Comparison of ENCODE assay signal across 8 cellular contexts in the genomic region with DNA sequence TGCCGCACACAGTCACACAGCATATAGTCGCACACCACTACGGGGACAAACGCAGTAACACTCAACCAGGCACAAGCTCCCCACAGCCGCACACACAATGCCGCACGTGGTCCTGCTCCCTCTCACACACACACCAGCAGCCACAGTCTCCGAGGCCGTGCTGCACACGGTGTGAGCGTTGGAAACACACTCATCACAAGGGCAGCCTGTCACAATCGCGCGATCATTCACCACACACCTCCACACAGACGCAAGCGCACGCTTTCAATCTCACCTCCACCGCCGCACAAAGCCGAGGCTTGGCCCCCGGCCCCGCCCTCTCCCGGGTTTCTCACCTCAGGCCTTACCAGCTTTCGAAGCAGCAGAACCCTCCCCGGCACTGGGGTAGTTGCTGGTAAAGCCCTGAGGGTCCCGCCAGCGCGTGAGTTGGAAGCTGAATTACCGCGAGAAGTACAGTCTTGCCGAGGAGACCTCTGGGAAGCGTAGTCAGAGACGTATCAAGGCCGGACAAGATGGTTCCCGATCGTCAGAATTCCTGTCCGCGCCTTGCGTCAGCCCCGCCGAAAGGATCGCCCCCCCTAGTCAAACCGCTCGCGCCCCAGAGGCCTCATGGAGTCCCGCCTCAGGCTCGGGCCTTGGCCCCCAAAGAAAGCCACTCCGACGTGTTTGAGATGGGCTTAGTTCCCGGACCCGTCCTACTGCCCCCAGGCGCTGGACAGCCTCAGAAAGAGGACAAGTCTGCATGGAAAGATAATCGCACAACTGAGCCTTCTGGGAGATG. TPM values are rescaled to one million over a fixed set of nuclear protein-coding genes. Genes with fewer than 3 reads are reported as not detected.
DNase-seq lines count a peak whose midpoint lies in the region; ATAC-seq and TF ChIP-seq lines count a peak whose summit lies in the region.

A gene (minus strand): TSS at position 423 of the 781 bp plus-strand sequence. CDS start 13,004 bp downstream, outside the sequence.

- H3K27me3 ChIP-seq in heart right ventricle (no peaks in the 10 kb centered on the region), transverse colon (no peaks in the 10 kb centered on the region)

- intact Hi-C loops in heart right ventricle (cut with DNase I), result loop anchor here in 6 of 10 donors (1.0 to 5.0 kb wide), 6 partner anchors 38 to 107 kb away; a partner anchor contains a TSS
- intact Hi-C loops in transverse colon (cut with DNase I; ENCODE audit: low total_unique reads), result no loop called here

- H3K9me3 ChIP-seq in heart right ventricle (peaks cover 0 to 26% (median 0%) of the 10 kb centered on the region in 11 donors), transverse colon (no peaks in the 10 kb centered on the region)

- TF ChIP-seq POLR2A in transverse colon (IDR thresholded peaks at IDR 0.05), result peak; percentile 57

- H3K4me3 ChIP-seq in GM12875 (ENCODE audit: low read depth, low read length), result peak within 1 kb of the TSS; percentile 81
- peak within 1 kb of the TSS; percentile 43 to 90 (median 77) for H3K4me3 ChIP-seq in heart right ventricle
- peak within 1 kb of the TSS; percentile 67 to 77 (median 74) for H3K4me3 ChIP-seq in transverse colon

- DNase-seq in NCI-H1436 (lab: John Stamatoyannopoulos, UW) (peak; percentile 96), T follicular helper cell (ENCODE audit: low read depth) (peak; percentile 90), amniotic epithelial cell (ENCODE audit: low read depth) (peak; percentile 97), heart right ventricle (peak; percentile 86 to 94), pons (ENCODE audit: low spot score) (peak; percentile 94), transverse colon (peak; percentile 92)

- in situ Hi-C loops in transverse colon (cut with MboI; ENCODE audit: low pct_ligation_motif_present in 1 of 4, low pct_unique_long_range_greater_than_20kb in 1 of 4, low sequenced_read_pairs in 3 of 4), result loop anchor here in 1 of 4 donors (25.0 kb wide), 1 partner anchor 277 kb away; a partner anchor contains a TSS

- H3K27ac ChIP-seq in heart right ventricle (peak within 1 kb of the TSS; percentile 86 to 98 (median 94)), transverse colon (peak within 1 kb of the TSS; percentile 95 to 96 (median 95))

- H3K4me1 ChIP-seq in heart right ventricle, result peaks cover 3 to 21% (median 14%) of the 10 kb centered on the region in 9 donors
- H3K4me1 ChIP-seq in transverse colon, result peaks cover 7 to 17% (median 12%) of the 10 kb centered on the region in 4 donors

- peaks cover 0 to 5% (median 0%) of the 10 kb centered on the region in 9 donors for H3K36me3 ChIP-seq in heart right ventricle
- no peaks in the 10 kb centered on the region for H3K36me3 ChIP-seq in transverse colon

- peak; percentile 88 for ATAC-seq in HG02763 (IDR thresholded peaks at IDR 0.05; ENCODE audit: unreplicated experiment)
- peak; percentile 96 to 99 (median 98) for ATAC-seq in heart right ventricle

- TF ChIP-seq EP300 in transverse colon (IDR thresholded peaks at IDR 0.05; ENCODE audit: low read depth), result no peak

- TF ChIP-seq CTCF in GM12875 (IDR thresholded peaks at IDR 0.05; ENCODE audit: borderline replicate concordance, insufficient read depth, low read depth, low read length) (no peak), heart right ventricle (IDR thresholded peaks at IDR 0.05) (peak in 3 of 9 donors; percentile 13 to 25 (median 25)), transverse colon (IDR thresholded peaks at IDR 0.05) (no peak)

- 0% methylated on average over 50 to 53 of the region's 53 CpGs for WGBS in heart right ventricle, 2 donors
- 0% methylated on average over 32 of the region's 53 CpGs; no CpG with 5 or more reads in 1 of the 2 donors for WGBS in transverse colon (ENCODE audit: low coverage in 1 of 2), 2 donors

RNA-seq across cellular contexts. Expression of the gene that starts here (rescaled TPM):
- total RNA-seq in heart right ventricle (10 to 100 TPM in 7 of 10 donors, 1 to 10 TPM in 3; 8.1 to 15.0 (median 11.4) TPM), transverse colon (10 to 100 TPM in 2 of 4 donors, 1 to 10 TPM in 2; 1.9 to 15.1 (median 10.0) TPM)
- polyA plus RNA-seq in heart right ventricle, result 10 to 100 TPM in 1 of 2 donors, 1 to 10 TPM in 1; 2.6 to 10.5 TPM

Comparison
In these comparisons a context has a peak if more than half of its experiments do, and no peak if none do; other contexts are left out.
1. Peak in every context shown above with its lines: DNase-seq, ATAC-seq, H3K4me3 ChIP-seq and H3K27ac ChIP-seq.